ENCODE assay signal across 16 cellular contexts in the genomic region with DNA sequence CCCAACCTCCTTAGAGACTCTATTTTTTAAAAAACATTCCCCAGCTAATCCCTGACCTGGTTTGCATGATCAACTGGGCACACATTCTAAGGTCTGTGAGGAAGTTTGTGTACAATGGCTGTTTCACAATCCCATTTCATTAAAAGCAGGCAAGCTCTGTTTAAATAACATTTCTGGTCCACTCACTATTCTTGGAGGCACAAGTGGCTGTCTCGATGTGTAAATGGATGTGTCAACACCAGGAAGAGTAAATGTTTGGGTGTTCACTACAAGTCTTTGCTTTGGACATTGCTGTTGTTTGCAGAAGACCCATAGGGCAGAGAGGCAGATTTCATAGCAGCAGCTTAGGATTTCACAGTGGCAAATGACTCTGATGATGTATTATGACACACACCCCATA.
DNase-seq lines count a peak whose midpoint lies in the region; ATAC-seq lines count a peak whose summit lies in the region.
"Had no signal": no experiment of that assay in that cellular context is flagged by ENCODE, and none has a peak within 500 bp of the region (broad histone marks: within the 10 kb centered on the region; RNA-seq: fewer than 3 reads in every experiment).

No MANE protein-coding gene starts in this region.

- DNase-seq in NOMO-1 treated with DMSO at 0.1 percent for 48 hours (lab: John Stamatoyannopoulos, UW; ENCODE audit: unreplicated experiment) (peak; percentile 20), NOMO-1 treated with dmso at 0.1 percent for 144 hours (lab: John Stamatoyannopoulos, UW; ENCODE audit: unreplicated experiment) (no peak), NCI-H510A treated with DMSO at 0.1 percent for 48 hours (lab: John Stamatoyannopoulos, UW) (peak; percentile 83), left lobe of liver (ENCODE audit: low spot score) (no peak), GM03348 (ENCODE audit: low spot score) (no peak)
- DNase-seq in stimulated activated naive CD8-positive, alpha-beta T cell treated with anti-CD3 and anti-CD28 coated beads, Interleukin-15, amount 100 ng/mL, for 72 hours, result no peak
- no peak for DNase-seq in activated CD4-positive, CD25-positive, alpha-beta regulatory T cell (lab: John Stamatoyannopoulos, UW)
- DNase-seq: ACHN; activated naive CD8-positive, alpha-beta T cell treated with anti-CD3 and anti-CD28 coated beads for 36 hours; activated T-cell treated with anti-CD3 and anti-CD28 coated beads for 4 hours; left ventricle myocardium inferior; naive thymus-derived CD8-positive, alpha-beta T cell; NCI-H446 treated with DMSO at 0.1 percent for 48 hours; stimulated activated CD4-positive, alpha-beta T cell treated with anti-CD3 and anti-CD28 coated beads, Interleukin-2, amount 100 ng/mL, for 24 hours; T-helper 2 cell had no signal

- H3K27ac Mint-ChIP-seq in stimulated activated naive CD8-positive, alpha-beta T cell treated with anti-CD3 and anti-CD28 coated beads, Interleukin-15, amount 100 ng/mL, for 72 hours, result no peak overlapping the region
- H3K27ac Mint-ChIP-seq: activated naive CD8-positive, alpha-beta T cell treated with anti-CD3 and anti-CD28 coated beads for 36 hours; naive thymus-derived CD8-positive, alpha-beta T cell had no signal

- ATAC-seq in left lobe of liver (peak; percentile 94), GM21576 (IDR thresholded peaks at IDR 0.05; ENCODE audit: unreplicated experiment) (no peak)
- no peak for ATAC-seq in stimulated activated naive CD8-positive, alpha-beta T cell treated with anti-CD3 and anti-CD28 coated beads, Interleukin-15, amount 100 ng/mL, for 72 hours
- ATAC-seq: naive thymus-derived CD8-positive, alpha-beta T cell had no signal

- no peak overlapping the region for H3K4me3 Mint-ChIP-seq in stimulated activated naive CD8-positive, alpha-beta T cell treated with anti-CD3 and anti-CD28 coated beads, Interleukin-15, amount 100 ng/mL, for 72 hours
- H3K4me3 Mint-ChIP-seq: activated naive CD8-positive, alpha-beta T cell treated with anti-CD3 and anti-CD28 coated beads for 36 hours; naive thymus-derived CD8-positive, alpha-beta T cell had no signal

- no peaks in the 10 kb centered on the region for H3K4me1 Mint-ChIP-seq in stimulated activated naive CD8-positive, alpha-beta T cell treated with anti-CD3 and anti-CD28 coated beads, Interleukin-15, amount 100 ng/mL, for 72 hours
- H3K4me1 Mint-ChIP-seq: activated naive CD8-positive, alpha-beta T cell treated with anti-CD3 and anti-CD28 coated beads for 36 hours; naive thymus-derived CD8-positive, alpha-beta T cell had no signal

- H3K27me3 Mint-ChIP-seq in stimulated activated naive CD8-positive, alpha-beta T cell treated with anti-CD3 and anti-CD28 coated beads, Interleukin-15, amount 100 ng/mL, for 72 hours, result no peaks in the 10 kb centered on the region
- H3K27me3 Mint-ChIP-seq: activated naive CD8-positive, alpha-beta T cell treated with anti-CD3 and anti-CD28 coated beads for 36 hours; naive thymus-derived CD8-positive, alpha-beta T cell had no signal

- no peaks in the 10 kb centered on the region for H3K9me3 Mint-ChIP-seq in stimulated activated naive CD8-positive, alpha-beta T cell treated with anti-CD3 and anti-CD28 coated beads, Interleukin-15, amount 100 ng/mL, for 72 hours
- H3K9me3 Mint-ChIP-seq: activated naive CD8-positive, alpha-beta T cell treated with anti-CD3 and anti-CD28 coated beads for 36 hours had no signal

Comparison
In these comparisons a context has a peak if more than half of its experiments do, and no peak if none do; other contexts are left out.
1. DNase-seq: peak in NOMO-1 treated with DMSO at 0.1 percent for 48 hours (single experiment) and NCI-H510A treated with DMSO at 0.1 percent for 48 hours (single experiment); none in NOMO-1 treated with dmso at 0.1 percent for 144 hours (single experiment), left lobe of liver (single experiment), stimulated activated naive CD8-positive, alpha-beta T cell treated with anti-CD3 and anti-CD28 coated beads, Interleukin-15, amount 100 ng/mL, for 72 hours (0 of 2), GM03348 (single experiment) and activated CD4-positive, CD25-positive, alpha-beta regulatory T cell (0 of 4).